ENCODE assay signal across 9 cellular contexts in genomic region chr10:47261121-47261520, GRCh38. TPM values are rescaled to one million over a fixed set of nuclear protein-coding genes. Genes with fewer than 3 reads are reported as not detected.
A peak's percentile ranks its signal among the peaks of the same experiment; 100 is the strongest.
DNase-seq lines count a peak whose midpoint lies in the region; ATAC-seq lines count a peak whose summit lies in the region.
"Had no signal": no experiment of that assay in that cellular context is flagged by ENCODE, and none has a peak within 500 bp of the region (broad histone marks: within the 10 kb centered on the region; RNA-seq: fewer than 3 reads in every experiment).

No MANE protein-coding gene starts in this region.

- intact Hi-C loops in Right ventricle myocardium superior (cut with DNase I), result no loop called here

- ATAC-seq in GM19324 (IDR thresholded peaks at IDR 0.05; ENCODE audit: low FRiP score, unreplicated experiment), result peak; percentile 98
- peak; percentile 83 for ATAC-seq in HG03060 (IDR thresholded peaks at IDR 0.05; ENCODE audit: low read depth, unreplicated experiment)
- no peak for ATAC-seq in Right ventricle myocardium superior (ENCODE audit: poor library complexity)

- peak; percentile 58 for DNase-seq in activated CD4-positive, alpha-beta T cell treated with anti-CD3 and anti-CD28 coated beads for 48 hours
- peak; percentile 37 for DNase-seq in stimulated activated CD4-positive, alpha-beta T cell treated with anti-CD3 and anti-CD28 coated beads, Interleukin-2, amount 100 ng/mL, for 4 hours (ENCODE audit: low read depth)
- DNase-seq in hypothalamus (lab: John Stamatoyannopoulos, UW), result no peak
- DNase-seq in NCI-H2196 treated with DMSO at 0.1 percent for 48 hours (lab: John Stamatoyannopoulos, UW; ENCODE audit: unreplicated experiment), result no peak
- DNase-seq in Right ventricle myocardium superior, result no peak
- DNase-seq in islet precursor cell, result no peak

RNA-seq across cellular contexts. Expression of gene GDF10, which starts 38.9 kb away (rescaled TPM):
- total RNA-seq in Right ventricle myocardium superior, result 0.11 TPM
- total RNA-seq: M059J had no signal

Comparison
In these comparisons a context has a peak if more than half of its experiments do, and no peak if none do; other contexts are left out.
1. DNase-seq: peak in activated CD4-positive, alpha-beta T cell treated with anti-CD3 and anti-CD28 coated beads for 48 hours (single experiment) and stimulated activated CD4-positive, alpha-beta T cell treated with anti-CD3 and anti-CD28 coated beads, Interleukin-2, amount 100 ng/mL, for 4 hours (single experiment); none in hypothalamus (0 of 51), NCI-H2196 treated with DMSO at 0.1 percent for 48 hours (single experiment), Right ventricle myocardium superior (single experiment) and islet precursor cell (single experiment).